ENCODE assay signal across 8 cellular contexts in the genomic region with DNA sequence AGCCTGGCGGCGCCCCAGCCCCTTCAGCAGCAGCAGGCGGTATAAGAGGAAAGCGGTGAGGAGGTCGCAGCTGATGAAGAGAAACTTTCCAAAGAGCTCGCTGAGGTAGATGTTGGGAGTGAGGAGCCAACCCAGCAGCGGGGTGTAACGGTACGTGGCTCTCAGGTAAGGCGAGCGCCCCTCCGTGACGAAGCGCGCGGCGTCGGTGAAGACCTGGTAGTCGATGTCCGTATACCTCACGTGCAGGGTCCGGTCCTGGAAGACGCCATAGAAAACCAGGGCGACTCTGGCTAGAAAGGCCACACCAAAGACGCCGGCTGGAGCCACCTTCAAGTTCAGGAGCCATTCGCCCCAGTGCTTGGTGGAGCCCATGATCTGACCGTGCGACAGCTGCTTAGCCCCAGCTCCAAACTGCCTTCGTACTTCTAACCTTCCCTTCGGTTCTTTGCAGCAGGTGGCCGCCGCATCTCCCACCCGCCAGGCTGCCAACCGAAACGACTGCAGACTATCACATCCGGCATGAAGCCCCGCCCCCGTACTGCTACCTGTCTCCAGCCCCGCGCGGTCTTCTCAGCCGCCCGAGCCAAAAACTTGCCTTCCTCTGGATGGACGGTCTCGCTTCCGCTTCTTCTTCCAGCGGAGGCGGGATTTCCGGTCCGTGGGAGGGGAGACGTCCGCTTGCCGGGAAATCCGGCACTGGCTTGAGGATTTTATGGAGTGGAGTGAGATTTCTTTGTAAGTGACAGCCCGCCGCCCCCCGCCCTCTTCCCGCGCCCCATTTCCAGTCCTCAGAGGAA. TPM values are rescaled to one million over a fixed set of nuclear protein-coding genes. Genes with fewer than 3 reads are reported as not detected.
DNase-seq lines count a peak whose midpoint lies in the region; ATAC-seq, FAIRE-seq and TF ChIP-seq lines count a peak whose summit lies in the region.

A gene (minus strand): TSS at position 623 of the 797 bp plus-strand sequence. CDS start 251 bp downstream, at position 372.

- peaks cover 0 to 2% of the 10 kb centered on the region in 2 donors for H3K4me1 ChIP-seq in small intestine (ENCODE audit: control insufficient read depth in 2 of 2, insufficient read depth in 1 of 2, low read depth in 1 of 2, low read length in 1 of 2)

- WGBS in small intestine, 3 donors = 0% methylated on average over 59 to 60 of the region's 60 CpGs

- ATAC-seq in GM18907 (IDR thresholded peaks at IDR 0.05; ENCODE audit: unreplicated experiment) (peak; percentile 98), HG03139 (IDR thresholded peaks at IDR 0.05; ENCODE audit: unreplicated experiment) (peak; percentile 97)

- FAIRE-seq in bronchial epithelial cell (lab: Jason Lieb, UNC) (no peak), small intestine (lab: Jason Lieb, UNC) (no peak)

- peak; percentile 60 for DNase-seq in AG04450 (ENCODE audit: low read depth, low spot score)
- DNase-seq in NCI-H2196 treated with DMSO at 0.1 percent for 48 hours (lab: John Stamatoyannopoulos, UW; ENCODE audit: unreplicated experiment) = peak; percentile 95
- peak; percentile 100 for DNase-seq in WERI-Rb-1
- DNase-seq in bronchial epithelial cell (ENCODE audit: low read depth) = peak; percentile 90
- DNase-seq in iPS-NIHi11 (ENCODE audit: low spot score) = peak; percentile 98
- DNase-seq in small intestine = peak; percentile 97

- H3K36me3 ChIP-seq in WERI-Rb-1 (no peaks in the 10 kb centered on the region), bronchial epithelial cell (ENCODE audit: control insufficient read depth, insufficient read depth, low read length) (no peaks in the 10 kb centered on the region), small intestine (ENCODE audit: control insufficient read depth in 2 of 2, insufficient read depth in 2 of 2, low read length in 2 of 2) (no peaks in the 10 kb centered on the region)

- CTCF ChIA-PET in AG04450 (lab: Charles Lee) = interaction anchor here (1.1 to 5.8 kb wide), 4 partner anchors 9 to 233 kb away, joined by 3 to 61 read pairs (median 16); no protein-coding TSS in a partner anchor

- POLR2A ChIA-PET in AG04450 (lab: Yijun Ruan, JAX) = interaction anchor here (0.6 kb wide), 1 partner anchor 400 kb away, joined by 3 read pairs; no protein-coding TSS in a partner anchor

- TF ChIP-seq CTCF in AG04450 (IDR thresholded peaks at IDR 0.05; ENCODE audit: low read depth, low read length) = no peak
- peak; percentile 16; the same call in 1 of the 2 replicates for TF ChIP-seq CTCF in WERI-Rb-1 (IDR thresholded peaks at IDR 0.05; ENCODE audit: low read depth, low read length)
- TF ChIP-seq CTCF in bronchial epithelial cell (IDR thresholded peaks at IDR 0.05; ENCODE audit: insufficient read depth, low read length, severe bottlenecking) = no peak

- H3K4me3 ChIP-seq in AG04450 (ENCODE audit: low read depth, low read length) (peak within 1 kb of the TSS; percentile 94), WERI-Rb-1 (ENCODE audit: low read depth, low read length) (peak within 1 kb of the TSS; percentile 84), bronchial epithelial cell (ENCODE audit: low read depth, low read length) (peak within 1 kb of the TSS; percentile 99), small intestine (ENCODE audit: low read depth in 1 of 2, low read length in 2 of 2) (peak within 1 kb of the TSS; percentile 66 to 71)

- H3K27me3 ChIP-seq in AG04450 (ENCODE audit: control insufficient read depth, insufficient read depth, low read length) (peaks cover 5% of the 10 kb centered on the region), WERI-Rb-1 (ENCODE audit: insufficient read depth, low read depth, severe bottlenecking) (no peaks in the 10 kb centered on the region), bronchial epithelial cell (ENCODE audit: control insufficient read depth, insufficient read depth, low read length) (no peaks in the 10 kb centered on the region), small intestine (ENCODE audit: control insufficient read depth in 2 of 2, insufficient read depth in 2 of 2, low read length in 2 of 2) (no peaks in the 10 kb centered on the region)

- H3K9me3 ChIP-seq in AG04450 (ENCODE audit: control insufficient read depth, insufficient read depth, low read length) (no peaks in the 10 kb centered on the region), WERI-Rb-1 (ENCODE audit: severe bottlenecking) (no peaks in the 10 kb centered on the region), small intestine (ENCODE audit: control insufficient read depth, low read depth) (no peaks in the 10 kb centered on the region)

- H3K27ac ChIP-seq in AG04450 (ENCODE audit: low read depth, low read length) = no peak within 1 kb of the TSS
- peak within 1 kb of the TSS; percentile 53 for H3K27ac ChIP-seq in WERI-Rb-1
- H3K27ac ChIP-seq in small intestine (ENCODE audit: low read depth in 1 of 2, low read length in 1 of 2) = peak within 1 kb of the TSS; percentile 60 to 85

RNA-seq across cellular contexts. Expression of the gene that starts here (rescaled TPM):
- polyA plus RNA-seq in AG04450 (2011; rRNA removed) = 5.1 and 6.6 TPM in 2 replicates
- 2.6 and 3.4 TPM in 2 replicates for polyA minus RNA-seq in AG04450 (2011; rRNA and poly(A)+ RNA removed)
- total RNA-seq in bronchial epithelial cell = 1.9 and 2.1 TPM in 2 replicates
- 1 to 10 TPM; 1.1 to 4.0 (median 1.4) TPM for polyA plus RNA-seq in small intestine
